Comparison of ENCODE assay signal across 17 cellular contexts in genomic region chr6:10977231-10977968, GRCh38.
A peak's percentile ranks its signal among the peaks of the same experiment; 100 is the strongest.
DNase-seq lines count a peak whose midpoint lies in the region; ATAC-seq, FAIRE-seq and TF ChIP-seq lines count a peak whose summit lies in the region.
"Had no signal": no experiment of that assay in that cellular context is flagged by ENCODE, and none has a peak within 500 bp of the region (broad histone marks: within the 10 kb centered on the region; RNA-seq: fewer than 3 reads in every experiment).

No MANE protein-coding gene starts in this region.

- no peaks in the 10 kb centered on the region for H3K23me2 ChIP-seq in H1 (ENCODE audit: low read depth, low read length)

- 42% methylated on average over 5 of the region's 5 CpGs; no CpG with 5 or more reads in 1 of the 2 experiments for WGBS in H1 (ENCODE audit: extremely low coverage in 1 of 2, insufficient coverage in 1 of 2, insufficient read length in 1 of 2, insufficient replicate concordance in 2 of 2, low coverage in 1 of 2, low lambda C conversion rate in 2 of 2, missing lambda C conversion rate in 1 of 2), 2 experiments

- H3K14ac ChIP-seq in H1 (ENCODE audit: insufficient read length), result no peak overlapping the region

- no peaks in the 10 kb centered on the region for H3K9me3 Mint-ChIP-seq in activated CD4-positive, alpha-beta T cell treated with anti-CD3 and anti-CD28 coated beads, Interleukin-2, amount 10 ng/mL, durations not matched to agents 24 days and 14 days
- H3K9me3 Mint-ChIP-seq: CD8-positive, alpha-beta memory T cell had no signal

- H4K8ac ChIP-seq in H1 (ENCODE audit: extremely low read depth, insufficient read depth, low read length), result no peak overlapping the region

- H2BK15ac ChIP-seq in H1 (ENCODE audit: low read length), result no peak overlapping the region

- H3K56ac ChIP-seq in H1 (replicated peaks; ENCODE audit: insufficient read length, low read depth, low read length), result no peak overlapping the region

- H3K79me1 ChIP-seq in H1 (ENCODE audit: low read depth, low read length), result no peaks in the 10 kb centered on the region

- CTCF ChIA-PET in H1 (lab: Charles Lee; ENCODE audit: partially characterized antibody), result interaction anchor here (1.6 kb wide), 1 partner anchor 60 kb away, joined by 4 read pairs; no protein-coding TSS in a partner anchor

- H2AK5ac ChIP-seq in H1 (ENCODE audit: low read depth, low read length), result no peak overlapping the region

- TF ChIP-seq EP300 in H1 (IDR thresholded peaks at IDR 0.05; ENCODE audit: borderline replicate concordance in 1 of 2, low read depth in 2 of 2, low read length in 2 of 2), result no peak

- H3K4me2 ChIP-seq in H1 (ENCODE audit: insufficient read depth in 1 of 2, low read depth in 2 of 2, low read length in 2 of 2), result peak overlapping the region in 1 of 2 experiments; percentile 46; a peak in 1 of 4 replicates
- H3K4me2 ChIP-seq: BLaER1 had no signal

- no peaks in the 10 kb centered on the region for H3K36me3 ChIP-seq in H1 (ENCODE audit: control insufficient read depth in 2 of 4, insufficient read depth in 4 of 4, low read length in 3 of 4)
- H3K36me3 ChIP-seq: BLaER1 had no signal

- H3K9ac ChIP-seq in H1 (replicated peaks in 1 of 4; ENCODE audit: extremely low read depth in 1 of 4, low read depth in 3 of 4, low read length in 3 of 4), result no peak overlapping the region
- H3K9ac ChIP-seq: BLaER1 had no signal

- H4K5ac ChIP-seq in H1 (ENCODE audit: insufficient read length, low read depth, low read length), result no peak overlapping the region

- H3K4me1 Mint-ChIP-seq in activated CD4-positive, alpha-beta T cell treated with anti-CD3 and anti-CD28 coated beads, Interleukin-2, amount 10 ng/mL, durations not matched to agents 24 days and 14 days, result no peaks in the 10 kb centered on the region
- H3K4me1 Mint-ChIP-seq: CD8-positive, alpha-beta memory T cell had no signal

- H3K36me3 Mint-ChIP-seq in activated CD4-positive, alpha-beta T cell treated with anti-CD3 and anti-CD28 coated beads, Interleukin-2, amount 10 ng/mL, durations not matched to agents 24 days and 14 days (ENCODE audit: low read depth), result no peaks in the 10 kb centered on the region
- H3K36me3 Mint-ChIP-seq: CD8-positive, alpha-beta memory T cell had no signal

- DNase-seq in activated CD4-positive, alpha-beta T cell treated with anti-CD3 and anti-CD28 coated beads, Interleukin-2, amount 10 ng/mL, durations not matched to agents 24 days and 14 days, result peak; percentile 40
- DNase-seq in activated CD4-positive, alpha-beta T cell treated with anti-CD3 and anti-CD28 coated beads for 4 hours, result no peak
- DNase-seq in H1 (ENCODE audit: low read depth in 1 of 2, low spot score in 2 of 2) (no peak), iPS-NIHi11 (ENCODE audit: low spot score) (peak; percentile 22), OCI-M2 (lab: John Stamatoyannopoulos, UW; ENCODE audit: unreplicated experiment) (no peak), NCI-H2196 (lab: John Stamatoyannopoulos, UW; ENCODE audit: unreplicated experiment) (no peak), RPMI8226 (no peak)
- DNase-seq: AML-193; Caco-2; CD8-positive, alpha-beta memory T cell; DMS53; GOT3; KBM-7 had no signal

- peak; percentile 91 for FAIRE-seq in H1 (lab: Jason Lieb, UNC)
- FAIRE-seq: GM18507 had no signal

- H2BK5ac ChIP-seq in H1 (ENCODE audit: low read depth, low read length), result no peak overlapping the region

- H3K4me3 Mint-ChIP-seq in activated CD4-positive, alpha-beta T cell treated with anti-CD3 and anti-CD28 coated beads, Interleukin-2, amount 10 ng/mL, durations not matched to agents 24 days and 14 days, result no peak overlapping the region
- H3K4me3 Mint-ChIP-seq: CD8-positive, alpha-beta memory T cell had no signal

- H3K4me1 ChIP-seq in H1 (replicated peaks in 1 of 4; ENCODE audit: control insufficient read depth in 3 of 4, insufficient read depth in 4 of 4, low read length in 3 of 4), result peaks cover 0 to 3% (median under 1%) of the 10 kb centered on the region in 4 experiments; a peak in 2 of 7 replicates
- H3K4me1 ChIP-seq: Caco-2 had no signal

- H2BK20ac ChIP-seq in H1 (ENCODE audit: low read length), result no peak overlapping the region

- no peak overlapping the region for H3K23ac ChIP-seq in H1 (ENCODE audit: insufficient read length)

- ATAC-seq in GM21723 (IDR thresholded peaks at IDR 0.05; ENCODE audit: unreplicated experiment), result no peak

- intact Hi-C loops in activated CD4-positive, alpha-beta T cell treated with anti-CD3 and anti-CD28 coated beads, Interleukin-2, amount 10 ng/mL, durations not matched to agents 24 days and 14 days (cut with micrococcal nuclease), result no loop called here

- H3K18ac ChIP-seq in H1 (ENCODE audit: extremely low read depth, low read length), result no peak overlapping the region

- no peaks in the 10 kb centered on the region for H3K9me3 ChIP-seq in H1 (ENCODE audit: insufficient read depth in 2 of 2, low read depth in 1 of 2, low read length in 1 of 2)
- H3K9me3 ChIP-seq: BLaER1, Caco-2 had no signal

- no peak overlapping the region for H3K27ac ChIP-seq in H1 (ENCODE audit: low read depth, low read length)
- H3K27ac ChIP-seq: 22Rv1, BLaER1 had no signal

- H3K27me3 Mint-ChIP-seq in activated CD4-positive, alpha-beta T cell treated with anti-CD3 and anti-CD28 coated beads, Interleukin-2, amount 10 ng/mL, durations not matched to agents 24 days and 14 days, result no peaks in the 10 kb centered on the region

- no peak overlapping the region for H2BK12ac ChIP-seq in H1 (ENCODE audit: low read depth, low read length)

- TF ChIP-seq RAD21 in H1 (IDR thresholded peaks at IDR 0.05 in 1 of 2, conservative IDR thresholded peaks at IDR 0.05 in 1 of 2; ENCODE audit: low read depth in 2 of 2, low read length in 2 of 2), result no peak

- POLR2A ChIA-PET in H1 (lab: Charles Lee; ENCODE audit: partially characterized antibody), result no interaction called here

- TF ChIP-seq CTCF in H1 (IDR thresholded peaks at IDR 0.05; ENCODE audit: control extremely low read depth in 1 of 3, insufficient read depth in 1 of 3, low read depth in 1 of 3, low read length in 3 of 3), result no peak

- H3K79me2 ChIP-seq in H1 (ENCODE audit: control insufficient read depth in 1 of 2, insufficient read depth in 2 of 2, low read length in 2 of 2), result no peaks in the 10 kb centered on the region

- no peak overlapping the region for H3K27ac Mint-ChIP-seq in activated CD4-positive, alpha-beta T cell treated with anti-CD3 and anti-CD28 coated beads, Interleukin-2, amount 10 ng/mL, durations not matched to agents 24 days and 14 days
- H3K27ac Mint-ChIP-seq: CD8-positive, alpha-beta memory T cell had no signal

- H4K20me1 ChIP-seq in H1 (replicated peaks in 1 of 2; ENCODE audit: control insufficient read depth in 1 of 2, insufficient read depth in 2 of 2, low read length in 2 of 2), result no peaks in the 10 kb centered on the region
- H4K20me1 ChIP-seq: BLaER1 had no signal

- H4K91ac ChIP-seq in H1 (replicated peaks; ENCODE audit: insufficient read length, low read length), result no peak overlapping the region

- H3K4me3 ChIP-seq in H1 (ENCODE audit: extremely low read depth in 1 of 4, insufficient read depth in 2 of 4, low read depth in 3 of 4, low read length in 4 of 4), result no peak overlapping the region
- H3K4me3 ChIP-seq: BLaER1 had no signal

- H3K4ac ChIP-seq in H1 (replicated peaks; ENCODE audit: insufficient read length, low read depth, low read length), result no peak overlapping the region

- H2AFZ ChIP-seq in H1 (ENCODE audit: low read length), result no peak overlapping the region

- TF ChIP-seq POLR2A in H1 (IDR thresholded peaks at IDR 0.05; ENCODE audit: control extremely low read depth in 1 of 2, low read depth in 2 of 2, low read length in 2 of 2), result no peak

- H2BK120ac ChIP-seq in H1 (replicated peaks; ENCODE audit: low read depth, low read length), result no peak overlapping the region

- no peaks in the 10 kb centered on the region for H3K27me3 ChIP-seq in H1 (replicated peaks in 1 of 4; ENCODE audit: control insufficient read depth in 3 of 4, extremely low read depth in 1 of 4, insufficient read depth in 3 of 4, low read length in 3 of 4)
- H3K27me3 ChIP-seq: BLaER1 had no signal

TF ChIP-seq in H1, 55 proteins besides CTCF, POLR2A, EP300 and RAD21:
- TF ChIP-seq KDM1A (IDR thresholded peaks at IDR 0.05; ENCODE audit: borderline replicate concordance, low read length) (peak; percentile 83), YY1 (IDR thresholded peaks at IDR 0.05; ENCODE audit: low read depth, low read length) (peak; percentile 55; the same call in 1 of the 2 replicates), ATF3 (IDR thresholded peaks at IDR 0.05; ENCODE audit: insufficient read depth, low read depth, low read length) (no peak), CTBP2 (IDR thresholded peaks at IDR 0.05; ENCODE audit: borderline replicate concordance, insufficient read depth, insufficient read length, low read length) (no peak), MAX (IDR thresholded peaks at IDR 0.05) (0 out of 2 replicates have a peak, but pooled peaks have one; percentile 36), TEAD4 (IDR thresholded peaks at IDR 0.05; ENCODE audit: low read depth, low read length) (peak; percentile 85), HDAC2 (IDR thresholded peaks at IDR 0.05; ENCODE audit: borderline replicate concordance in 1 of 2, low read depth in 2 of 2, low read length in 2 of 2) (peak in 1 of 2 experiments; percentile 29; a peak in 1 of 4 replicates), SP4 (IDR thresholded peaks at IDR 0.05; ENCODE audit: low read length) (no peak), KDM5A (IDR thresholded peaks at IDR 0.05; ENCODE audit: low read length) (no peak)

Comparison
In these comparisons a context has a peak if more than half of its experiments do, and no peak if none do; other contexts are left out.
1. DNase-seq: peak in activated CD4-positive, alpha-beta T cell treated with anti-CD3 and anti-CD28 coated beads, Interleukin-2, amount 10 ng/mL, durations not matched to agents 24 days and 14 days (single experiment) and iPS-NIHi11 (single experiment); none in activated CD4-positive, alpha-beta T cell treated with anti-CD3 and anti-CD28 coated beads for 4 hours (0 of 2), H1 (0 of 2), OCI-M2 (single experiment), NCI-H2196 (single experiment) and RPMI8226 (single experiment).